24 cellular contexts compared by ENCODE assay signal in genomic region chr12:6824085-6824800, GRCh38. TPM values are rescaled to one million over a fixed set of nuclear protein-coding genes. Genes with fewer than 3 reads are reported as not detected.
DNase-seq lines count a peak whose midpoint lies in the region; ATAC-seq, FAIRE-seq and TF ChIP-seq lines count a peak whose summit lies in the region.
"Had no signal": no experiment of that assay in that cellular context is flagged by ENCODE, and none has a peak within 500 bp of the region (broad histone marks: within the 10 kb centered on the region; RNA-seq: fewer than 3 reads in every experiment).

No MANE protein-coding gene starts in this region.

- no peaks in the 10 kb centered on the region for H3K9me3 Mint-ChIP-seq in HFFc6
- H3K9me3 Mint-ChIP-seq: activated CD4-positive, alpha-beta T cell treated with anti-CD3 and anti-CD28 coated beads, Interleukin-2, amount 10 ng/mL, durations not matched to agents 7 days and 5 days; activated T-cell treated with anti-CD3 and anti-CD28 coated beads, Interleukin-2, amount 50 U/mL, for 4 hours; CD4-positive, alpha-beta T cell had no signal

- H4K20me1 ChIP-seq in K562 (replicated peaks; ENCODE audit: control insufficient read depth, insufficient read depth, low read length): no peaks in the 10 kb centered on the region

- no peak overlapping the region; the same call in 1 of the 2 replicates for H3K27ac Mint-ChIP-seq in HFFc6
- H3K27ac Mint-ChIP-seq: activated CD4-positive, alpha-beta T cell treated with anti-CD3 and anti-CD28 coated beads, Interleukin-2, amount 10 ng/mL, durations not matched to agents 7 days and 5 days; CD4-positive, alpha-beta T cell had no signal

- no peak for TF ChIP-seq EP300 in K562 (IDR thresholded peaks at IDR 0.05; ENCODE audit: low read length)

- CTCF ChIA-PET in K562 (lab: Yijun Ruan, JAX; ENCODE audit: low intra/inter-chr PET ratio): no interaction called here

- WGBS in K562 (ENCODE audit: insufficient coverage, low coverage, missing lambda C conversion rate): 39% methylated on average over 18 of the region's 37 CpGs

- peaks cover 14% of the 10 kb centered on the region for H3K79me2 ChIP-seq in K562 (ENCODE audit: control insufficient read depth, insufficient read depth, low read length)

- H3K36me3 ChIP-seq in K562 (ENCODE audit: control insufficient read depth, insufficient read depth, low read length): no peaks in the 10 kb centered on the region
- H3K36me3 ChIP-seq in kidney (ENCODE audit: control insufficient read depth in 1 of 2, insufficient read depth in 2 of 2, low read length in 2 of 2): no peaks in the 10 kb centered on the region

- no peak for TF ChIP-seq RAD21 in K562 (CRISPR knock-in tag; conservative IDR thresholded peaks at IDR 0.05 in 1 of 2, IDR thresholded peaks at IDR 0.05 in 1 of 2)

- no peak overlapping the region for H2AFZ ChIP-seq in K562 (ENCODE audit: low read depth, low read length)

- H3K4me2 ChIP-seq in K562 (ENCODE audit: insufficient read depth, low read length): no peak overlapping the region

- BruUV-seq in K562 (replicated peaks; lab: Mats Ljungman, UMichigan): no TSS peak

- H3K4me3 ChIP-seq in K562 (no peak overlapping the region), kidney (ENCODE audit: low read length in 2 of 2) (no peak overlapping the region)
- H3K4me3 ChIP-seq: lung, psoas muscle had no signal

- peaks cover 14 to 47% of the 10 kb centered on the region in 2 experiments; a peak in 4 of 5 replicates for H3K4me1 ChIP-seq in K562 (replicated peaks in 1 of 2; ENCODE audit: control insufficient read depth in 2 of 2, insufficient read depth in 2 of 2, low read length in 2 of 2)
- H3K4me1 ChIP-seq in kidney (ENCODE audit: control insufficient read depth in 1 of 2, insufficient read depth in 1 of 2, low read depth in 1 of 2, low read length in 2 of 2): peaks cover 0 to 26% of the 10 kb centered on the region in 2 donors

- peaks cover 8% of the 10 kb centered on the region for H3K36me3 Mint-ChIP-seq in HFFc6 (ENCODE audit: low read depth)

- no peak for TF ChIP-seq CTCF in HFFc6 (IDR thresholded peaks at IDR 0.05)
- no peak for TF ChIP-seq CTCF in K562 (IDR thresholded peaks at IDR 0.05 in 2 of 3, conservative IDR thresholded peaks at IDR 0.05 in 1 of 3; ENCODE audit: insufficient read depth in 2 of 3, low read depth in 1 of 3, low read length in 3 of 3)
- TF ChIP-seq CTCF in kidney (IDR thresholded peaks at IDR 0.05; ENCODE audit: borderline replicate concordance, extremely low read depth, insufficient read depth): no peak

- H3K4me1 Mint-ChIP-seq in HFFc6 (ENCODE audit: low read depth): peaks cover 63% of the 10 kb centered on the region

- ATAC-seq in K562 (no peak), HG03521 (IDR thresholded peaks at IDR 0.05; ENCODE audit: unreplicated experiment) (no peak)
- ATAC-seq: activated T-cell treated with anti-CD3 and anti-CD28 coated beads, Interleukin-2, amount 50 U/mL, for 4 hours; heart left ventricle; psoas muscle had no signal

- FAIRE-seq in K562 (lab: Jason Lieb, UNC) (no peak), kidney (lab: Jason Lieb, UNC) (no peak), GM12891 (lab: Jason Lieb, UNC) (no peak), GM12892 (lab: Jason Lieb, UNC) (no peak)
- FAIRE-seq: D721Med, GM19239, H54 had no signal

- H3K4me3 Mint-ChIP-seq in HFFc6: peak overlapping the region; percentile 86; the same call in 1 of the 2 replicates
- H3K4me3 Mint-ChIP-seq: activated CD4-positive, alpha-beta T cell treated with anti-CD3 and anti-CD28 coated beads, Interleukin-2, amount 10 ng/mL, durations not matched to agents 7 days and 5 days; activated T-cell treated with anti-CD3 and anti-CD28 coated beads, Interleukin-2, amount 50 U/mL, for 4 hours; CD4-positive, alpha-beta T cell had no signal

- H3K9ac ChIP-seq in K562 (ENCODE audit: insufficient read depth in 1 of 2, low read depth in 2 of 2, low read length in 2 of 2) (no peak overlapping the region; a peak in 1 of 4 replicates), kidney (ENCODE audit: low read length in 2 of 2) (no peak overlapping the region)

- no peaks in the 10 kb centered on the region for H3K9me1 ChIP-seq in K562 (ENCODE audit: control insufficient read depth, insufficient read depth, low read length)

- TF ChIP-seq POLR2A in K562 (conservative IDR thresholded peaks at IDR 0.05) (no peak), GM12891 (IDR thresholded peaks at IDR 0.05; ENCODE audit: low read depth, low read length) (no peak), GM12892 (IDR thresholded peaks at IDR 0.05; ENCODE audit: low read depth, low read length) (no peak)

- intact Hi-C loops in K562 (cut with micrococcal nuclease): loop anchor here (10.0 kb wide), 2 partner anchors 209 to 269 kb away; partner anchors contain the start of gene IFFO1
- intact Hi-C loops in kidney (cut with DNase I): loop anchor here (10.0 kb wide), 1 partner anchor 69 kb away; the partner anchor contains the start of gene MLF2
- intact Hi-C loops in posterior cingulate gyrus (cut with DNase I): no loop called here

- DNase-seq in HFFc6 (no peak), K562 (ENCODE audit: extremely low read depth in 1 of 4, low spot score in 3 of 4) (no peak), kidney (peak; percentile 69), posterior cingulate gyrus (peak in 7 of 10 donors; percentile 45 to 94 (median 74)), GM12891 (ENCODE audit: insufficient read length, low spot score) (no peak), GM12892 (ENCODE audit: insufficient read length) (no peak), NCI-H1694 (lab: John Stamatoyannopoulos, UW) (no peak)
- DNase-seq: activated CD4-positive, alpha-beta T cell treated with anti-CD3 and anti-CD28 coated beads, Interleukin-2, amount 10 ng/mL, durations not matched to agents 7 days and 5 days; activated T-cell treated with anti-CD3 and anti-CD28 coated beads, Interleukin-2, amount 50 U/mL, for 4 hours; CD4-positive, alpha-beta T cell; effector memory CD4-positive, alpha-beta T cell; NCI-H1417 treated with DMSO at 0.1 percent for 48 hours; NCI-H510A treated with DMSO at 0.1 percent for 48 hours; NK-92 treated with Interleukin-12 subunit alpha and Interleukin-12 subunit beta, amount 100 ng/mL, for 24 hours; psoas muscle; SHP77; stimulated activated naive CD4-positive, alpha-beta T cell; T-helper 9 cell had no signal

- H3K9me3 ChIP-seq in K562 (replicated peaks; ENCODE audit: control insufficient read depth, insufficient read depth, low read depth, low read length) (no peaks in the 10 kb centered on the region), kidney (ENCODE audit: control insufficient read depth in 1 of 2, low read length in 2 of 2) (no peaks in the 10 kb centered on the region)
- H3K9me3 ChIP-seq: heart left ventricle, psoas muscle had no signal

- H3K27me3 Mint-ChIP-seq in HFFc6 (ENCODE audit: insufficient read depth): peaks cover 35% of the 10 kb centered on the region

- POLR2A ChIA-PET in K562 (lab: Yijun Ruan, JAX): interaction anchor here (0.5 to 1.0 kb wide), 4 partner anchors 9 to 221 kb away, joined by 3 to 5 read pairs (median 3); no protein-coding TSS in a partner anchor

- H3K27ac ChIP-seq in K562 (ENCODE audit: extremely low read depth, low read depth, low read length) (no peak overlapping the region), kidney (ENCODE audit: low read depth in 2 of 2, low read length in 2 of 2) (no peak overlapping the region)
- H3K27ac ChIP-seq: heart left ventricle, psoas muscle had no signal

- in situ Hi-C loops in K562 (cut with MboI): no loop called here

- peaks cover 0 to 4% of the 10 kb centered on the region in 2 experiments; a peak in 2 of 5 replicates for H3K27me3 ChIP-seq in K562 (ENCODE audit: control insufficient read depth in 2 of 2, insufficient read depth in 2 of 2, low read length in 2 of 2)

RNA-seq across cellular contexts. Expression of gene GPR162, which starts 2.6 kb away (rescaled TPM):
- total RNA-seq in HFFc6 (2021; fragmentation: NEBNext Ultra II Directional; extraction: Animal tissue kit (Norgen Biotek cat#: 25700)): 1 to 10 TPM in 5 of 6 experiments, under 1 TPM in 1; 0.78 to 3.1 (median 2.6) TPM
- 1.5 and 4.5 TPM in 2 replicates for total RNA-seq in K562 (2011; cell fraction: chromatin; rRNA removed; ENCODE audit: low replicate concordance)
- 2.9 and 5.0 TPM in 2 replicates for total RNA-seq in K562 (2011; cell fraction: nucleolus; rRNA removed)
- total RNA-seq in K562 (2011; cell fraction: nucleoplasm; rRNA removed): 1.9 and 2.9 TPM in 2 replicates
- 1.1 and 1.7 TPM in 2 replicates for total RNA-seq in K562 (2014; rRNA removed)
- 0.35 and 0.65 TPM in 2 replicates for total RNA-seq in K562 (2014; rRNA removed; fragmentation: Illumina TruSeq; extraction: Trizol)
- 0.65 and 1.1 TPM in 2 replicates for total RNA-seq in K562 (2015; rRNA removed; fragmentation: Illumina TruSeq; extraction: Trizol)
- total RNA-seq in K562 (2021): 1.4 and 1.7 TPM in 2 replicates
- polyA plus RNA-seq in K562 (2011; rRNA removed): 1.0 and 2.7 TPM in 2 replicates
- 1.8 and 2.4 TPM in 2 replicates for polyA plus RNA-seq in K562 (2011; cell fraction: cytosol; rRNA removed)
- 10.2 and 20.1 TPM in 2 replicates for polyA plus RNA-seq in K562 (2011; cell fraction: nucleus; rRNA removed)
- 1.6 and 2.0 TPM in 2 replicates for polyA plus RNA-seq in K562 (2012)
- polyA plus RNA-seq in K562 (2014; fragmentation: Illumina TruSeq; extraction: Trizol): 1.1 and 1.7 TPM in 2 replicates
- polyA plus RNA-seq in K562 (2014; fragmentation: Nextera tagmentation; extraction: Ambion mirVana): not detected
- 1.8 and 2.8 TPM in 2 replicates for polyA plus RNA-seq in K562 (2014; rRNA removed)
- polyA minus RNA-seq in K562 (2011; rRNA and poly(A)+ RNA removed): 0.42 and 0.87 TPM in 2 replicates
- polyA minus RNA-seq in K562 (2011; cell fraction: cytosol; rRNA and poly(A)+ RNA removed): 1.9 and 2.2 TPM in 2 replicates
- 0.67 and 2.7 TPM in 2 replicates for polyA minus RNA-seq in K562 (2011; cell fraction: nucleus; rRNA and poly(A)+ RNA removed)
- 5.0 TPM for total RNA-seq in kidney
- 9.8 TPM for polyA plus RNA-seq in kidney (ENCODE audit: insufficient read depth, low read depth, low replicate concordance)
- 0.18 TPM for polyA plus RNA-seq in GM12891 (2012; ENCODE audit: low read depth, missing spikeins)
- not detected for polyA plus RNA-seq in GM12892 (2012; ENCODE audit: missing spikeins)
- total RNA-seq: CD4-positive, alpha-beta T cell had no signal

RNA-seq across cellular contexts. Expression of gene P3H3, which starts 4.0 kb away (rescaled TPM):
- 100 to 1,000 TPM in 4 of 6 experiments, 10 to 100 TPM in 2; 94.0 to 109 (median 103) TPM for total RNA-seq in HFFc6 (2021; fragmentation: NEBNext Ultra II Directional; extraction: Animal tissue kit (Norgen Biotek cat#: 25700))
- total RNA-seq in K562 (2011; cell fraction: chromatin; rRNA removed; ENCODE audit: low replicate concordance): 20.0 and 79.4 TPM in 2 replicates
- 58.3 and 59.9 TPM in 2 replicates for total RNA-seq in K562 (2011; cell fraction: nucleolus; rRNA removed)
- total RNA-seq in K562 (2011; cell fraction: nucleoplasm; rRNA removed): 31.2 and 33.2 TPM in 2 replicates
- total RNA-seq in K562 (2014; rRNA removed) (7.1 and 9.5 TPM in 2 replicates), K562 (2014; rRNA removed; fragmentation: Illumina TruSeq; extraction: Trizol) (1.9 and 4.3 TPM in 2 replicates), K562 (2015; rRNA removed; fragmentation: Illumina TruSeq; extraction: Trizol) (6.6 and 8.0 TPM in 2 replicates), K562 (2021) (14.2 and 15.0 TPM in 2 replicates), kidney (17.0 TPM)
- polyA plus RNA-seq in K562 (2011; rRNA removed) (4.0 and 10.2 TPM in 2 replicates), K562 (2014; fragmentation: Illumina TruSeq; extraction: Trizol) (4.8 and 7.3 TPM in 2 replicates), K562 (2014; fragmentation: Nextera tagmentation; extraction: Ambion mirVana) (under 1 TPM; 0.03 to 0.27 TPM), K562 (2014; rRNA removed) (10.2 and 13.2 TPM in 2 replicates), kidney (ENCODE audit: insufficient read depth, low read depth, low replicate concordance) (18.5 TPM)
- polyA plus RNA-seq in K562 (2011; cell fraction: cytosol; rRNA removed): 6.0 and 7.6 TPM in 2 replicates
- polyA plus RNA-seq in K562 (2011; cell fraction: nucleus; rRNA removed): 46.1 and 48.4 TPM in 2 replicates
- polyA plus RNA-seq in K562 (2012): 12.1 and 18.5 TPM in 2 replicates
- polyA minus RNA-seq in K562 (2011; rRNA and poly(A)+ RNA removed): 2.6 and 3.3 TPM in 2 replicates
- polyA minus RNA-seq in K562 (2011; cell fraction: cytosol; rRNA and poly(A)+ RNA removed): 5.1 and 8.6 TPM in 2 replicates
- 16.0 and 31.5 TPM in 2 replicates for polyA minus RNA-seq in K562 (2011; cell fraction: nucleus; rRNA and poly(A)+ RNA removed)
- polyA plus RNA-seq in GM12891 (2012; ENCODE audit: low read depth, missing spikeins): 0.63 TPM
- not detected for polyA plus RNA-seq in GM12892 (2012; ENCODE audit: missing spikeins)

RNA-seq across cellular contexts. Expression of gene GNB3, which starts 16.5 kb away (rescaled TPM):
- total RNA-seq in HFFc6 (2021; fragmentation: NEBNext Ultra II Directional; extraction: Animal tissue kit (Norgen Biotek cat#: 25700)): 1 to 10 TPM; 4.3 to 7.2 (median 6.3) TPM
- 21.3 and 60.8 TPM in 2 replicates for total RNA-seq in K562 (2011; cell fraction: chromatin; rRNA removed; ENCODE audit: low replicate concordance)
- 31.3 and 31.9 TPM in 2 replicates for total RNA-seq in K562 (2011; cell fraction: nucleolus; rRNA removed)
- total RNA-seq in K562 (2011; cell fraction: nucleoplasm; rRNA removed): 25.8 and 28.7 TPM in 2 replicates
- 0.65 and 1.4 TPM in 2 replicates for total RNA-seq in K562 (2014; rRNA removed)
- total RNA-seq in K562 (2014; rRNA removed; fragmentation: Illumina TruSeq; extraction: Trizol): 0.61 and 1.8 TPM in 2 replicates
- total RNA-seq in K562 (2015; rRNA removed; fragmentation: Illumina TruSeq; extraction: Trizol): 2.0 and 2.2 TPM in 2 replicates
- total RNA-seq in K562 (2021): 3.4 and 4.5 TPM in 2 replicates
- polyA plus RNA-seq in K562 (2011; rRNA removed): 1.9 and 6.8 TPM in 2 replicates
- 2.3 and 4.7 TPM in 2 replicates for polyA plus RNA-seq in K562 (2011; cell fraction: cytosol; rRNA removed)
- polyA plus RNA-seq in K562 (2011; cell fraction: nucleus; rRNA removed): 36.2 and 42.6 TPM in 2 replicates
- polyA plus RNA-seq in K562 (2012): 4.7 and 6.6 TPM in 2 replicates
- 3.6 and 5.8 TPM in 2 replicates for polyA plus RNA-seq in K562 (2014; fragmentation: Illumina TruSeq; extraction: Trizol)
- 1 to 10 TPM; 1.5 to 2.4 TPM for polyA plus RNA-seq in K562 (2014; fragmentation: Nextera tagmentation; extraction: Ambion mirVana)
- polyA plus RNA-seq in K562 (2014; rRNA removed): 2.9 and 6.1 TPM in 2 replicates
- 0.84 and 2.3 TPM in 2 replicates for polyA minus RNA-seq in K562 (2011; rRNA and poly(A)+ RNA removed)
- 1.8 TPM in 1 of 2 replicates, not detected in the other for polyA minus RNA-seq in K562 (2011; cell fraction: cytosol; rRNA and poly(A)+ RNA removed)
- polyA minus RNA-seq in K562 (2011; cell fraction: nucleus; rRNA and poly(A)+ RNA removed): 4.6 and 8.8 TPM in 2 replicates
- total RNA-seq in kidney: 2.6 TPM
- 1.4 TPM for polyA plus RNA-seq in kidney (ENCODE audit: insufficient read depth, low read depth, low replicate concordance)
- polyA plus RNA-seq in GM12891 (2012; ENCODE audit: low read depth, missing spikeins): 1.3 TPM
- 0.85 TPM for polyA plus RNA-seq in GM12892 (2012; ENCODE audit: missing spikeins)
- total RNA-seq: activated CD4-positive, alpha-beta T cell treated with anti-CD3 and anti-CD28 coated beads, Interleukin-2, amount 10 ng/mL, durations not matched to agents 7 days and 5 days had no signal

RNA-seq across cellular contexts. Expression of gene CDCA3, which starts 26.8 kb away (rescaled TPM):
- total RNA-seq in HFFc6 (2021; fragmentation: NEBNext Ultra II Directional; extraction: Animal tissue kit (Norgen Biotek cat#: 25700)): 10 to 100 TPM; 24.0 to 62.5 (median 56.3) TPM
- 76.2 and 111 TPM in 2 replicates for total RNA-seq in K562 (2011; cell fraction: chromatin; rRNA removed; ENCODE audit: low replicate concordance)
- total RNA-seq in K562 (2011; cell fraction: nucleolus; rRNA removed): 89.6 and 97.7 TPM in 2 replicates
- 82.1 and 89.9 TPM in 2 replicates for total RNA-seq in K562 (2011; cell fraction: nucleoplasm; rRNA removed)
- total RNA-seq in K562 (2014; rRNA removed) (55.1 and 71.3 TPM in 2 replicates), K562 (2014; rRNA removed; fragmentation: Illumina TruSeq; extraction: Trizol) (37.5 and 38.9 TPM in 2 replicates), K562 (2015; rRNA removed; fragmentation: Illumina TruSeq; extraction: Trizol) (62.3 and 62.7 TPM in 2 replicates), K562 (2021) (47.2 and 47.4 TPM in 2 replicates), kidney (1.3 TPM)
- polyA plus RNA-seq in K562 (2011; rRNA removed) (57.3 and 65.6 TPM in 2 replicates), K562 (2014; fragmentation: Illumina TruSeq; extraction: Trizol) (80.8 and 86.3 TPM in 2 replicates), K562 (2014; fragmentation: Nextera tagmentation; extraction: Ambion mirVana) (10 to 100 TPM; 24.2 to 30.6 TPM), K562 (2014; rRNA removed) (80.3 and 103 TPM in 2 replicates), kidney (ENCODE audit: insufficient read depth, low read depth, low replicate concordance) (2.1 TPM)
- 85.3 and 132 TPM in 2 replicates for polyA plus RNA-seq in K562 (2011; cell fraction: cytosol; rRNA removed)
- 187 and 242 TPM in 2 replicates for polyA plus RNA-seq in K562 (2011; cell fraction: nucleus; rRNA removed)
- polyA plus RNA-seq in K562 (2012): 54.6 and 57.3 TPM in 2 replicates
- polyA minus RNA-seq in K562 (2011; rRNA and poly(A)+ RNA removed): 32.5 and 43.7 TPM in 2 replicates
- 44.4 and 45.3 TPM in 2 replicates for polyA minus RNA-seq in K562 (2011; cell fraction: cytosol; rRNA and poly(A)+ RNA removed)
- polyA minus RNA-seq in K562 (2011; cell fraction: nucleus; rRNA and poly(A)+ RNA removed): 54.7 and 69.0 TPM in 2 replicates
- 45.0 TPM for polyA plus RNA-seq in GM12891 (2012; ENCODE audit: low read depth, missing spikeins)
- 33.6 TPM for polyA plus RNA-seq in GM12892 (2012; ENCODE audit: missing spikeins)

RNA-seq across cellular contexts. Expression of gene USP5, which starts 27.7 kb away (rescaled TPM):
- total RNA-seq in HFFc6 (2021; fragmentation: NEBNext Ultra II Directional; extraction: Animal tissue kit (Norgen Biotek cat#: 25700)): 100 to 1,000 TPM; 149 to 211 (median 182) TPM
- total RNA-seq in K562 (2011; cell fraction: chromatin; rRNA removed; ENCODE audit: low replicate concordance): 34.6 and 100 TPM in 2 replicates
- 63.3 and 65.9 TPM in 2 replicates for total RNA-seq in K562 (2011; cell fraction: nucleolus; rRNA removed)
- total RNA-seq in K562 (2011; cell fraction: nucleoplasm; rRNA removed): 36.9 and 44.7 TPM in 2 replicates
- total RNA-seq in K562 (2014; rRNA removed) (64.3 and 69.8 TPM in 2 replicates), K562 (2014; rRNA removed; fragmentation: Illumina TruSeq; extraction: Trizol) (26.3 and 32.5 TPM in 2 replicates), K562 (2015; rRNA removed; fragmentation: Illumina TruSeq; extraction: Trizol) (59.4 and 59.8 TPM in 2 replicates), K562 (2021) (103 and 107 TPM in 2 replicates), kidney (75.5 TPM)
- polyA plus RNA-seq in K562 (2011; rRNA removed) (48.6 and 52.9 TPM in 2 replicates), K562 (2014; fragmentation: Illumina TruSeq; extraction: Trizol) (72.8 and 91.3 TPM in 2 replicates), K562 (2014; fragmentation: Nextera tagmentation; extraction: Ambion mirVana) (1 to 10 TPM; 1.4 to 3.4 TPM), K562 (2014; rRNA removed) (44.9 and 45.4 TPM in 2 replicates), kidney (ENCODE audit: insufficient read depth, low read depth, low replicate concordance) (52.3 TPM)
- 43.0 and 64.9 TPM in 2 replicates for polyA plus RNA-seq in K562 (2011; cell fraction: cytosol; rRNA removed)
- 84.2 and 119 TPM in 2 replicates for polyA plus RNA-seq in K562 (2011; cell fraction: nucleus; rRNA removed)
- polyA plus RNA-seq in K562 (2012): 53.9 and 72.4 TPM in 2 replicates
- 54.8 and 77.1 TPM in 2 replicates for polyA minus RNA-seq in K562 (2011; rRNA and poly(A)+ RNA removed)
- polyA minus RNA-seq in K562 (2011; cell fraction: cytosol; rRNA and poly(A)+ RNA removed): 44.9 and 47.5 TPM in 2 replicates
- 22.6 and 28.9 TPM in 2 replicates for polyA minus RNA-seq in K562 (2011; cell fraction: nucleus; rRNA and poly(A)+ RNA removed)
- polyA plus RNA-seq in GM12891 (2012; ENCODE audit: low read depth, missing spikeins): 53.3 TPM
- 43.9 TPM for polyA plus RNA-seq in GM12892 (2012; ENCODE audit: missing spikeins)

Comparison
In these comparisons a context has a peak if more than half of its experiments do, and no peak if none do; other contexts are left out.
1. DNase-seq: peak in kidney (single experiment) and posterior cingulate gyrus (7 of 10); none in HFFc6 (single experiment), K562 (0 of 4), GM12891 (single experiment), GM12892 (single experiment) and NCI-H1694 (single experiment).